ENCODE assay signal across 8 cellular contexts in the genomic region with DNA sequence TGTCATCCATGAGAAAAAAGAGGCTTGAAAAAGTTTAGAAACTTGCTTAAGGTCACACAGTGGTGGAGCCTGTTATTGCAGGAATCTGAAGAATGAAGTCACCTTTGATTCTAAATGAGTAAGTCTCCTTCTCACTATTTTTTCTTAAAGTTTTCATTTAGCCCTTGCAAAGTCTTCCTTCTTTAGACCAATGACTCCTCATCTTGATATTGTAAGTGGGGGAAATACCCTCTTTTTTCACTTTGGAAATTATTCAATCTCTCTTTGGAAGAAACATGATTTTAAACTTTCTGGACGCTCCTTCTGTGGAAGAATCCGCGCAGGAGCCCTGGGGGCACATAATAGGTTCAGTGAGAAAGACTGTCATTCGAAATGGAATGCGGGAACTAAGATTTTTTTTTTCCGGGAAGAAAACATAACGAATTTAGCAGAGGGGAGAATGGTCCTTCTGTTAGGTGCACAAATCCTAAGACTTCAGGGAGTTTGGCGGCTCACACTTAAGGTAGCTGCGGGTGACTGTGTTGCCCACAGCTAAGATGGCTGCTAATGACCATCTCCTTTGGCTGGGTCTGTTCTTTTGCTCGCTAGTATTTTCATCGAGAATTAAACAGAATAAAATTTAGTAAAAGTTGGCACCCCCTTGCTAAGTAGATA. TPM values are rescaled to one million over a fixed set of nuclear protein-coding genes. Genes with fewer than 3 reads are reported as not detected.
DNase-seq lines count a peak whose midpoint lies in the region; ATAC-seq and TF ChIP-seq lines count a peak whose summit lies in the region.

No MANE protein-coding gene starts in this region.

- intact Hi-C loops in heart left ventricle (cut with DNase I) (loop anchor here (1.0 to 10.0 kb wide), 9 partner anchors 47 to 588 kb away; partner anchors contain the start of genes DENND6A (in 8 of the 10), ARF4 (in 5 of the 10) and IL17RD (in 1 of the 10)), psoas muscle (cut with DNase I) (loop anchor here (1.0 to 5.0 kb wide), 2 partner anchors 58 to 62 kb away; partner anchors contain the start of gene DENND6A (in 1 of the 2))

- H3K27me3 ChIP-seq in heart left ventricle (no peaks in the 10 kb centered on the region), psoas muscle (ENCODE audit: insufficient read depth in 3 of 3, low read length in 2 of 3) (no peaks in the 10 kb centered on the region)

- H3K9me3 Mint-ChIP-seq in activated naive CD4-positive, alpha-beta T cell treated with anti-CD3 and anti-CD28 coated beads, Interleukin-2, amount 50 U/mL, for 72 hours: peaks cover 0 to 3% of the 10 kb centered on the region in 2 donors

- H3K36me3 ChIP-seq in heart left ventricle: peaks cover 0 to 18% (median 7%) of the 10 kb centered on the region in 9 donors
- peaks cover 0 to 7% of the 10 kb centered on the region in 2 donors for H3K36me3 ChIP-seq in psoas muscle (ENCODE audit: insufficient read depth in 1 of 2, low read depth in 1 of 2)

- peak overlapping the region; percentile 97 to 99 for H3K27ac Mint-ChIP-seq in activated naive CD4-positive, alpha-beta T cell treated with anti-CD3 and anti-CD28 coated beads, Interleukin-2, amount 50 U/mL, for 72 hours

- H3K9me3 ChIP-seq in heart left ventricle (no peaks in the 10 kb centered on the region), psoas muscle (no peaks in the 10 kb centered on the region)

- H3K27ac ChIP-seq in heart left ventricle (peak overlapping the region; percentile 80 to 93 (median 90)), psoas muscle (peak overlapping the region; percentile 95)

- TF ChIP-seq CTCF in heart left ventricle (IDR thresholded peaks at IDR 0.05): no peak
- no peak for TF ChIP-seq CTCF in psoas muscle (IDR thresholded peaks at IDR 0.05)

- ATAC-seq in GM18858 (IDR thresholded peaks at IDR 0.05; ENCODE audit: unreplicated experiment) (peak; percentile 35), HG03060 (IDR thresholded peaks at IDR 0.05; ENCODE audit: low read depth, unreplicated experiment) (peak; percentile 17), heart left ventricle (peak; percentile 60 to 78 (median 74)), psoas muscle (peak; percentile 60 to 67 (median 62))
- peak; percentile 63 to 69 for ATAC-seq in activated naive CD4-positive, alpha-beta T cell treated with anti-CD3 and anti-CD28 coated beads, Interleukin-2, amount 50 U/mL, for 72 hours

- DNase-seq in CD1c-positive myeloid dendritic cell (ENCODE audit: extremely low spot score): peak; percentile 57
- peak; percentile 58 for DNase-seq in NCI-H82 treated with DMSO at 0.1 percent for 48 hours (lab: John Stamatoyannopoulos, UW; ENCODE audit: unreplicated experiment)
- DNase-seq in activated naive CD4-positive, alpha-beta T cell treated with anti-CD3 and anti-CD28 coated beads, Interleukin-2, amount 50 U/mL, for 72 hours (ENCODE audit: low spot score in 2 of 2): peak in 1 of 2 donors; percentile 54
- DNase-seq in heart left ventricle: peak in 2 of 5 donors; percentile 46 to 58
- DNase-seq in psoas muscle: no peak
- no peak for DNase-seq in mucosa of gallbladder (ENCODE audit: low spot score)

- 3 to 8% (median 5%) methylated on average over 11 of the region's 11 CpGs for WGBS in heart left ventricle, 4 donors
- 3 to 6% (median 5%) methylated on average over 11 of the region's 11 CpGs for WGBS in psoas muscle, 3 donors

- H3K4me1 ChIP-seq in heart left ventricle (peaks cover 0 to 42% (median 25%) of the 10 kb centered on the region in 12 donors), psoas muscle (peaks cover 11% of the 10 kb centered on the region)

- TF ChIP-seq POLR2A in heart left ventricle (IDR thresholded peaks at IDR 0.05): no peak

- peaks cover 10 to 11% of the 10 kb centered on the region in 2 donors for H3K36me3 Mint-ChIP-seq in activated naive CD4-positive, alpha-beta T cell treated with anti-CD3 and anti-CD28 coated beads, Interleukin-2, amount 50 U/mL, for 72 hours

- H3K4me3 ChIP-seq in heart left ventricle (peak overlapping the region; percentile 79 to 98 (median 93)), psoas muscle (peak overlapping the region; percentile 98)

RNA-seq across cellular contexts. Expression of gene SLMAP, which starts 0.6 kb away (rescaled TPM):
- 10 to 100 TPM; 44.1 to 44.8 TPM for total RNA-seq in activated naive CD4-positive, alpha-beta T cell treated with anti-CD3 and anti-CD28 coated beads, Interleukin-2, amount 50 U/mL, for 72 hours
- total RNA-seq in heart left ventricle: 100 to 1,000 TPM; 163 to 534 (median 290) TPM
- polyA plus RNA-seq in heart left ventricle: 100 to 1,000 TPM in 1 of 2 donors, 10 to 100 TPM in 1; 96.4 to 157 TPM
- total RNA-seq in psoas muscle: 100 to 1,000 TPM; 106 to 180 (median 124) TPM
- 10 to 100 TPM; 31.2 to 82.4 (median 40.6) TPM for polyA plus RNA-seq in psoas muscle
- total RNA-seq in mucosa of gallbladder: 152 TPM

Comparison
In these comparisons a context has a peak if more than half of its experiments do, and no peak if none do; other contexts are left out.
1. DNase-seq: peak in CD1c-positive myeloid dendritic cell (single experiment) and NCI-H82 treated with DMSO at 0.1 percent for 48 hours (single experiment); none in psoas muscle (0 of 2) and mucosa of gallbladder (single experiment).
2. ATAC-seq: peak in every context shown above with its lines; median percentile 74 in heart left ventricle; 66 in activated naive CD4-positive, alpha-beta T cell treated with anti-CD3 and anti-CD28 coated beads, Interleukin-2, amount 50 U/mL, for 72 hours; 62 in psoas muscle; 35 in GM18858; 17 in HG03060.